1 cellular context compared by ENCODE assay signal in the genomic region with DNA sequence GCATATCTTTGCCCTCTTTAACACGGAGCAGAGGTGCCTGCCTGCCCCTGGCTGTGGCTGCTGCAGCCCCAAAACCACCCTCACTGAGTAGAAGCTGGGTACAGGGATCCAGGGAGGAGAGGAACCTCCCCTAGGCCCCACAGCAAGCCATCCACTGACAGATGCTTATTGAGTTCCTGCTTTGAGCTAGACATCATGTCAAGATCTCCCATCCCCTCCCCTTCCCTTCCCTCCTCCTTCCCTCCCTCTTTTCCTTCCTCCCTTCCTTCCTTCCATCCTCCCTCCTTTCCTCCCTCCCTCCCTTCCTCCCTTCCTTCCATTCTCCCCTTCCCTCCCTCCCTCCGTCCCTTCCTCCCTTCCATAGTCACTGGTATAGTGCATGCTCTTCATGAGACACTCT.
TF ChIP-seq lines count a peak whose summit lies in the region.

No MANE protein-coding gene starts in this region.

TF ChIP-seq in A549, 52 proteins besides CTCF, POLR2A, EP300 and RAD21:
- TF ChIP-seq, protein P1, sequence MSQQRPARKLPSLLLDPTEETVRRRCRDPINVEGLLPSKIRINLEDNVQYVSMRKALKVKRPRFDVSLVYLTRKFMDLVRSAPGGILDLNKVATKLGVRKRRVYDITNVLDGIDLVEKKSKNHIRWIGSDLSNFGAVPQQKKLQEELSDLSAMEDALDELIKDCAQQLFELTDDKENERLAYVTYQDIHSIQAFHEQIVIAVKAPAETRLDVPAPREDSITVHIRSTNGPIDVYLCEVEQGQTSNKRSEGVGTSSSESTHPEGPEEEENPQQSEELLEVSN (IDR thresholded peaks at IDR 0.05; ENCODE audit: borderline replicate concordance, low read depth), result no peak
- peak; percentile 27 for TF ChIP-seq MAFK (IDR thresholded peaks at IDR 0.05; ENCODE audit: partially characterized antibody)
